Comparison of ENCODE assay signal across 20 cellular contexts in genomic region chr1:214462882-214463281, GRCh38.
A peak's percentile ranks its signal among the peaks of the same experiment; 100 is the strongest.
DNase-seq lines count a peak whose midpoint lies in the region; ATAC-seq and TF ChIP-seq lines count a peak whose summit lies in the region.
"Had no signal": no experiment of that assay in that cellular context is flagged by ENCODE, and none has a peak within 500 bp of the region (broad histone marks: within the 10 kb centered on the region; RNA-seq: fewer than 3 reads in every experiment).

No MANE protein-coding gene starts in this region.

- DNase-seq in MCF 10A (ENCODE audit: unreplicated experiment) = no peak
- no peak for DNase-seq in breast epithelium (ENCODE audit: low spot score in 2 of 2)
- DNase-seq in WTC11 (ENCODE audit: low spot score) = no peak
- no peak for DNase-seq in glutamatergic neuron
- DNase-seq in smooth muscle cell (lab: John Stamatoyannopoulos, UW; ENCODE audit: unreplicated experiment) = no peak
- DNase-seq in NCI-H146 (lab: John Stamatoyannopoulos, UW) = no peak
- DNase-seq in SW 1271 (lab: John Stamatoyannopoulos, UW) = no peak
- no peak for DNase-seq in CD8-positive, alpha-beta T cell
- DNase-seq: AML-193; CD4-positive, alpha-beta T cell; DMS 273 treated with DMSO at 0.1 percent for 48 hours; DMS53; DND-41; HCEC 1CT; IMR-90 had no signal

- H2AFZ ChIP-seq in smooth muscle cell (ENCODE audit: low read depth) = no peak overlapping the region
- H2AFZ ChIP-seq: GM23338 had no signal

- no peak overlapping the region for H3K27ac ChIP-seq in breast epithelium
- peak overlapping the region; percentile 53 for H3K27ac ChIP-seq in smooth muscle cell (ENCODE audit: low read depth)
- H3K27ac ChIP-seq in CD8-positive, alpha-beta T cell (ENCODE audit: low read depth, low read length) = no peak overlapping the region
- H3K27ac ChIP-seq: 22Rv1, A549, C4-2B, HL-60 had no signal

- H3K4me3 Mint-ChIP-seq in MCF 10A (ENCODE audit: unreplicated experiment) = no peak overlapping the region
- no peak overlapping the region for H3K4me3 Mint-ChIP-seq in WTC11
- H3K4me3 Mint-ChIP-seq in glutamatergic neuron (ENCODE audit: unreplicated experiment) = no peak overlapping the region
- no peak overlapping the region for H3K4me3 Mint-ChIP-seq in CD8-positive, alpha-beta T cell
- H3K4me3 Mint-ChIP-seq: CD4-positive, alpha-beta T cell; GM23338 had no signal

- TSS peak; percentile 11 for BruUV-seq in MCF 10A (replicated peaks; lab: Mats Ljungman, UMichigan)

- peaks cover 44% of the 10 kb centered on the region for H3K79me2 ChIP-seq in smooth muscle cell (ENCODE audit: low read depth)

- H3F3A ChIP-seq in smooth muscle cell (ENCODE audit: low read depth) = peaks cover 4% of the 10 kb centered on the region

- POLR2A ChIA-PET in MCF 10A (lab: Yijun Ruan, JAX) (interaction anchor here (0.7 to 30.6 kb wide), 8 partner anchors 5 to 1322 kb away, joined by 3 to 881 read pairs (median 300); partner anchors contain the start of gene PTPN14), WTC11 (lab: Charles Lee) (no interaction called here)
- POLR2A ChIA-PET in CD8-positive, alpha-beta T cell (lab: Charles Lee) = interaction anchor here (0.6 kb wide), 1 partner anchor 1306 kb away, joined by 3 read pairs; no protein-coding TSS in a partner anchor

- H3K4me1 Mint-ChIP-seq in MCF 10A (ENCODE audit: insufficient read depth, unreplicated experiment) = peaks cover 58% of the 10 kb centered on the region
- H3K4me1 Mint-ChIP-seq in WTC11 = peaks cover 43% of the 10 kb centered on the region
- peaks cover 26% of the 10 kb centered on the region for H3K4me1 Mint-ChIP-seq in glutamatergic neuron (ENCODE audit: low read depth, unreplicated experiment)
- H3K4me1 Mint-ChIP-seq in CD8-positive, alpha-beta T cell (ENCODE audit: low read depth) = no peaks in the 10 kb centered on the region

- peak overlapping the region; percentile 63 for H3K27ac Mint-ChIP-seq in MCF 10A (ENCODE audit: low read depth, unreplicated experiment)
- H3K27ac Mint-ChIP-seq in WTC11 = 0 out of 2 replicates have a peak overlapping the region, but pooled peaks have one; percentile 0
- H3K27ac Mint-ChIP-seq in glutamatergic neuron (ENCODE audit: unreplicated experiment) = peak overlapping the region; percentile 91
- H3K27ac Mint-ChIP-seq in CD8-positive, alpha-beta T cell = no peak overlapping the region
- H3K27ac Mint-ChIP-seq: CD4-positive, alpha-beta T cell; GM23338 had no signal

- no peak overlapping the region for H3K4me2 ChIP-seq in smooth muscle cell
- H3K4me2 ChIP-seq: A549, GM23338 had no signal

- H3K4me1 ChIP-seq in breast epithelium (no peaks in the 10 kb centered on the region), smooth muscle cell (ENCODE audit: low read depth) (peaks cover 7% of the 10 kb centered on the region)
- no peaks in the 10 kb centered on the region for H3K4me1 ChIP-seq in CD8-positive, alpha-beta T cell (ENCODE audit: insufficient read depth, low read length)

- no peak for ATAC-seq in WTC11
- no peak for ATAC-seq in CD8-positive, alpha-beta T cell
- ATAC-seq: A549 had no signal

- intact Hi-C loops in MCF 10A (cut with micrococcal nuclease) = no loop called here
- intact Hi-C loops in breast epithelium (cut with DNase I; ENCODE audit: low total_unique reads) = no loop called here
- intact Hi-C loops in CD8-positive, alpha-beta T cell (cut with DNase I, micrococcal nuclease) = no loop called here

- H3K36me3 Mint-ChIP-seq in MCF 10A (ENCODE audit: insufficient read depth, unreplicated experiment) = peaks cover 77% of the 10 kb centered on the region
- H3K36me3 Mint-ChIP-seq in WTC11 = no peaks in the 10 kb centered on the region
- no peaks in the 10 kb centered on the region for H3K36me3 Mint-ChIP-seq in glutamatergic neuron (ENCODE audit: unreplicated experiment)
- H3K36me3 Mint-ChIP-seq in CD8-positive, alpha-beta T cell = no peaks in the 10 kb centered on the region

- H3K27me3 Mint-ChIP-seq in MCF 10A (ENCODE audit: insufficient read depth, unreplicated experiment) (no peaks in the 10 kb centered on the region), WTC11 (ENCODE audit: low read depth) (no peaks in the 10 kb centered on the region), glutamatergic neuron (ENCODE audit: unreplicated experiment) (peaks cover 4% of the 10 kb centered on the region)
- H3K27me3 Mint-ChIP-seq in CD8-positive, alpha-beta T cell (ENCODE audit: low read depth) = no peaks in the 10 kb centered on the region

- H3K36me3 ChIP-seq in breast epithelium = no peaks in the 10 kb centered on the region
- no peaks in the 10 kb centered on the region for H3K36me3 ChIP-seq in smooth muscle cell (ENCODE audit: low read depth)
- H3K36me3 ChIP-seq in CD8-positive, alpha-beta T cell (ENCODE audit: insufficient read depth, low read length) = no peaks in the 10 kb centered on the region

- H3K9ac ChIP-seq in smooth muscle cell (ENCODE audit: low read depth) = no peak overlapping the region

- CTCF ChIA-PET in MCF 10A (lab: Yijun Ruan, JAX) = interaction anchor here (0.6 to 1.2 kb wide), 6 partner anchors 15 to 201 kb away, joined by 3 to 4 read pairs (median 4); no protein-coding TSS in a partner anchor
- CTCF ChIA-PET in WTC11 (lab: Charles Lee) = no interaction called here
- CTCF ChIA-PET in CD8-positive, alpha-beta T cell (lab: Charles Lee) = interaction anchor here (0.9 kb wide), 1 partner anchor 98 kb away, joined by 3 read pairs; no protein-coding TSS in a partner anchor

- no peaks in the 10 kb centered on the region for H3K9me3 Mint-ChIP-seq in MCF 10A (ENCODE audit: unreplicated experiment)
- H3K9me3 Mint-ChIP-seq in WTC11 = no peaks in the 10 kb centered on the region
- H3K9me3 Mint-ChIP-seq in glutamatergic neuron (ENCODE audit: unreplicated experiment) = peaks cover 9% of the 10 kb centered on the region
- H3K9me3 Mint-ChIP-seq in CD8-positive, alpha-beta T cell = no peaks in the 10 kb centered on the region
- H3K9me3 Mint-ChIP-seq: CD4-positive, alpha-beta T cell; GM23338 had no signal

- peaks cover 77% of the 10 kb centered on the region for H4K20me1 ChIP-seq in smooth muscle cell (ENCODE audit: low read depth)

- H3K27me3 ChIP-seq in breast epithelium = no peaks in the 10 kb centered on the region
- no peaks in the 10 kb centered on the region for H3K27me3 ChIP-seq in smooth muscle cell (ENCODE audit: low read depth)
- no peaks in the 10 kb centered on the region for H3K27me3 ChIP-seq in CD8-positive, alpha-beta T cell (ENCODE audit: insufficient read depth, low read length)

- no peak for TF ChIP-seq CTCF in MCF 10A (IDR thresholded peaks at IDR 0.05; ENCODE audit: unreplicated experiment)
- TF ChIP-seq CTCF in breast epithelium (IDR thresholded peaks at IDR 0.05) = no peak
- no peak for TF ChIP-seq CTCF in WTC11 (IDR thresholded peaks at IDR 0.05)
- no peak for TF ChIP-seq CTCF in glutamatergic neuron (IDR thresholded peaks at IDR 0.05; ENCODE audit: partially characterized antibody, unreplicated experiment)
- no peak for TF ChIP-seq CTCF in smooth muscle cell (IDR thresholded peaks at IDR 0.05; ENCODE audit: borderline replicate concordance, insufficient read depth, poor library complexity, severe bottlenecking)
- TF ChIP-seq CTCF in CD8-positive, alpha-beta T cell (IDR thresholded peaks at IDR 0.05) = no peak

- H3K4me3 ChIP-seq in breast epithelium (no peak overlapping the region), smooth muscle cell (no peak overlapping the region)
- no peak overlapping the region for H3K4me3 ChIP-seq in CD8-positive, alpha-beta T cell (ENCODE audit: low read depth, low read length)
- H3K4me3 ChIP-seq: A549, GM23338 had no signal

- H3K9me3 ChIP-seq in breast epithelium = no peaks in the 10 kb centered on the region
- H3K9me3 ChIP-seq in smooth muscle cell (replicated peaks; ENCODE audit: low read depth) = no peaks in the 10 kb centered on the region
- H3K9me3 ChIP-seq in CD8-positive, alpha-beta T cell (ENCODE audit: low read length) = no peaks in the 10 kb centered on the region
- H3K9me3 ChIP-seq: A549 had no signal

- TF ChIP-seq POLR2A in breast epithelium (IDR thresholded peaks at IDR 0.05) = no peak

- WGBS in smooth muscle cell (ENCODE audit: low lambda C conversion rate) = 89% methylated on average over 2 of the region's 2 CpGs

TF ChIP-seq in WTC11, 78 proteins besides CTCF, POLR2A, EP300 and RAD21:
- TF ChIP-seq FOXK1 (CRISPR knock-in tag; IDR thresholded peaks at IDR 0.05) (no peak), HMGA2 (CRISPR knock-in tag; IDR thresholded peaks at IDR 0.05) (no peak), NFE2L1 (CRISPR knock-in tag; IDR thresholded peaks at IDR 0.05) (no peak), ZSCAN18 (CRISPR knock-in tag; IDR thresholded peaks at IDR 0.05) (no peak), GTF2I (CRISPR knock-in tag; conservative IDR thresholded peaks at IDR 0.05) (no peak), JUN (CRISPR knock-in tag; IDR thresholded peaks at IDR 0.05) (no peak), NFATC4 (CRISPR knock-in tag; IDR thresholded peaks at IDR 0.05) (no peak), RORB (CRISPR knock-in tag; IDR thresholded peaks at IDR 0.05) (no peak), ELF4 (CRISPR knock-in tag; IDR thresholded peaks at IDR 0.05; ENCODE audit: low read depth) (no peak), ZNF263 (CRISPR knock-in tag; IDR thresholded peaks at IDR 0.05; ENCODE audit: low read depth) (no peak), JAZF1 (CRISPR knock-in tag; IDR thresholded peaks at IDR 0.05) (no peak), USF2 (CRISPR knock-in tag; IDR thresholded peaks at IDR 0.05) (no peak)
